In genomic region chr12:57467212-57467874, GRCh38 we compare ENCODE assay signal across 20 cellular contexts. TPM values are rescaled to one million over a fixed set of nuclear protein-coding genes. Genes with fewer than 3 reads are reported as not detected.
A peak's percentile ranks its signal among the peaks of the same experiment; 100 is the strongest.
DNase-seq lines count a peak whose midpoint lies in the region; TF ChIP-seq lines count a peak whose summit lies in the region.
"Had no signal": no experiment of that assay in that cellular context is flagged by ENCODE, and none has a peak within 500 bp of the region (broad histone marks: within the 10 kb centered on the region; RNA-seq: fewer than 3 reads in every experiment).

No MANE protein-coding gene starts in this region.

- H3K4me3 ChIP-seq in spleen (no peak overlapping the region), coronary artery (no peak overlapping the region)
- H3K4me3 ChIP-seq: BLaER1 had no signal

- intact Hi-C loops in spleen (cut with DNase I; ENCODE audit: low total_unique reads): no loop called here

- DNase-seq in T-helper 1 cell (no peak), glutamatergic neuron (no peak), spleen (peak; percentile 58), coronary artery (ENCODE audit: low spot score) (no peak), NCI-H2107 treated with DMSO at 0.1 percent for 48 hours (lab: John Stamatoyannopoulos, UW; ENCODE audit: unreplicated experiment) (no peak), NOMO-1 treated with dmso at 0.1 percent for 144 hours (lab: John Stamatoyannopoulos, UW; ENCODE audit: unreplicated experiment) (no peak)
- DNase-seq: DMS53, HCEC 1CT, Kasumi-1, NCI-H1105, NCI-H1694, NCI-H345, NCI-H526 treated with DMSO at 0.1 percent for 48 hours, SHP77 treated with DMSO at 0.1 percent for 48 hours had no signal

- H3K36me3 Mint-ChIP-seq in T-helper 1 cell treated with Interleukin-12 subunit alpha and Interleukin-12 subunit beta and Interleukin-4 antibody, amounts not matched to agents 30 μg/mL and 1 μg/mL, for 36 hours (ENCODE audit: low read depth): peaks cover 22% of the 10 kb centered on the region
- H3K36me3 Mint-ChIP-seq in glutamatergic neuron (ENCODE audit: unreplicated experiment): peaks cover 5% of the 10 kb centered on the region

- H3K4me1 ChIP-seq in spleen: peaks cover 5 to 49% (median 21%) of the 10 kb centered on the region in 6 donors

- peaks cover 0 to 2% (median 0%) of the 10 kb centered on the region in 7 donors for H3K27me3 ChIP-seq in spleen (replicated peaks in 1 of 7)
- H3K27me3 ChIP-seq: BLaER1 had no signal

- TF ChIP-seq CTCF in glutamatergic neuron (IDR thresholded peaks at IDR 0.05; ENCODE audit: partially characterized antibody, unreplicated experiment) (no peak), spleen (IDR thresholded peaks at IDR 0.05 in 8 of 11, conservative IDR thresholded peaks at IDR 0.05 in 3 of 11) (no peak), coronary artery (IDR thresholded peaks at IDR 0.05) (no peak)

- peaks cover 5% of the 10 kb centered on the region for H3K27me3 Mint-ChIP-seq in T-helper 1 cell treated with Interleukin-12 subunit alpha and Interleukin-12 subunit beta and Interleukin-4 antibody, amounts not matched to agents 30 μg/mL and 1 μg/mL, for 36 hours (ENCODE audit: low read depth)
- peaks cover 17% of the 10 kb centered on the region for H3K27me3 Mint-ChIP-seq in glutamatergic neuron (ENCODE audit: unreplicated experiment)
- H3K27me3 Mint-ChIP-seq: IgD-negative memory B cell had no signal

- 86 to 94% (median 87%) methylated on average over 12 of the region's 12 CpGs for WGBS in spleen, 5 donors

- H3K4me1 Mint-ChIP-seq in T-helper 1 cell treated with Interleukin-12 subunit alpha and Interleukin-12 subunit beta and Interleukin-4 antibody, amounts not matched to agents 30 μg/mL and 1 μg/mL, for 36 hours (ENCODE audit: low read depth): peaks cover 26% of the 10 kb centered on the region
- H3K4me1 Mint-ChIP-seq in glutamatergic neuron (ENCODE audit: low read depth, unreplicated experiment): peaks cover 4% of the 10 kb centered on the region

- no peak overlapping the region for H3K4me3 Mint-ChIP-seq in T-helper 1 cell treated with Interleukin-12 subunit alpha and Interleukin-12 subunit beta and Interleukin-4 antibody, amounts not matched to agents 30 μg/mL and 1 μg/mL, for 36 hours
- H3K4me3 Mint-ChIP-seq in glutamatergic neuron (ENCODE audit: unreplicated experiment): peak overlapping the region; percentile 0

- H3K27ac ChIP-seq in spleen (no peak overlapping the region), coronary artery (no peak overlapping the region)
- H3K27ac ChIP-seq: 22Rv1, BLaER1, HL-60 had no signal

- H3K36me3 ChIP-seq in spleen: peaks cover 0 to 62% (median 37%) of the 10 kb centered on the region in 6 donors

- no peaks in the 10 kb centered on the region for H3K9me3 ChIP-seq in spleen
- H3K9me3 ChIP-seq: BLaER1 had no signal

- H3K9me3 Mint-ChIP-seq in T-helper 1 cell treated with Interleukin-12 subunit alpha and Interleukin-12 subunit beta and Interleukin-4 antibody, amounts not matched to agents 30 μg/mL and 1 μg/mL, for 36 hours: no peaks in the 10 kb centered on the region
- peaks cover 8% of the 10 kb centered on the region for H3K9me3 Mint-ChIP-seq in glutamatergic neuron (ENCODE audit: unreplicated experiment)
- H3K9me3 Mint-ChIP-seq: IgD-negative memory B cell had no signal

- TF ChIP-seq POLR2A in GM19193 (IDR thresholded peaks at IDR 0.05; ENCODE audit: extremely low read depth, insufficient read depth, insufficient read length) (peak; percentile 2), spleen (IDR thresholded peaks at IDR 0.05) (no peak)

- peak overlapping the region; percentile 18 for H3K27ac Mint-ChIP-seq in T-helper 1 cell treated with Interleukin-12 subunit alpha and Interleukin-12 subunit beta and Interleukin-4 antibody, amounts not matched to agents 30 μg/mL and 1 μg/mL, for 36 hours
- peak overlapping the region; percentile 29 for H3K27ac Mint-ChIP-seq in glutamatergic neuron (ENCODE audit: unreplicated experiment)

RNA-seq across cellular contexts. Expression of gene GLI1, which starts 7.8 kb away (rescaled TPM):
- total RNA-seq in glutamatergic neuron (ENCODE audit: unreplicated experiment) (2.3 TPM), spleen (1 to 10 TPM in 4 of 7 donors, under 1 TPM in 3; 0.46 to 3.6 (median 1.1) TPM)
- polyA plus RNA-seq in spleen: 1 to 10 TPM in 1 of 3 donors, under 1 TPM in 2; 0.63 to 1.2 (median 0.77) TPM

RNA-seq across cellular contexts. Expression of gene INHBE, which starts 12.2 kb away (rescaled TPM):
- 18.0 TPM for total RNA-seq in glutamatergic neuron (ENCODE audit: unreplicated experiment)
- total RNA-seq in spleen: not detected
- polyA plus RNA-seq in spleen: under 1 TPM in 1 of 3 donors, not detected in 2; 0.02 TPM
- polyA plus RNA-seq: IgD-negative memory B cell had no signal

RNA-seq across cellular contexts. Expression of gene ARHGAP9, which starts 12.3 kb away (rescaled TPM):
- total RNA-seq in glutamatergic neuron (ENCODE audit: unreplicated experiment) (52.0 TPM), spleen (100 to 1,000 TPM; 148 to 328 (median 226) TPM)
- 100 to 1,000 TPM; 190 to 400 (median 251) TPM for polyA plus RNA-seq in spleen

RNA-seq across cellular contexts. Expression of gene MARS1, which starts 20.5 kb away (rescaled TPM):
- total RNA-seq in glutamatergic neuron (ENCODE audit: unreplicated experiment) (870 TPM), spleen (100 to 1,000 TPM in 4 of 7 donors, 10 to 100 TPM in 3; 72.4 to 186 (median 146) TPM)
- 100 to 1,000 TPM in 1 of 3 donors, 10 to 100 TPM in 2; 67.4 to 104 (median 89.2) TPM for polyA plus RNA-seq in spleen

RNA-seq across cellular contexts. Expression of gene INHBC, which starts 32.8 kb away (rescaled TPM):
- total RNA-seq in glutamatergic neuron (ENCODE audit: unreplicated experiment) (not detected), spleen (under 1 TPM in 1 of 7 donors, not detected in 6; 0.19 TPM)
- polyA plus RNA-seq in spleen: not detected
- polyA plus RNA-seq: IgD-negative memory B cell had no signal

Comparison
In these comparisons a context has a peak if more than half of its experiments do, and no peak if none do; other contexts are left out.
1. RNA of gene INHBE, which starts 12.2 kb away (total RNA-seq): 18.0 TPM in glutamatergic neuron (single experiment); not detected in spleen; every median in the first group is over 10 times any median in the second.